ENCODE assay signal across 1 cellular context in the genomic region with DNA sequence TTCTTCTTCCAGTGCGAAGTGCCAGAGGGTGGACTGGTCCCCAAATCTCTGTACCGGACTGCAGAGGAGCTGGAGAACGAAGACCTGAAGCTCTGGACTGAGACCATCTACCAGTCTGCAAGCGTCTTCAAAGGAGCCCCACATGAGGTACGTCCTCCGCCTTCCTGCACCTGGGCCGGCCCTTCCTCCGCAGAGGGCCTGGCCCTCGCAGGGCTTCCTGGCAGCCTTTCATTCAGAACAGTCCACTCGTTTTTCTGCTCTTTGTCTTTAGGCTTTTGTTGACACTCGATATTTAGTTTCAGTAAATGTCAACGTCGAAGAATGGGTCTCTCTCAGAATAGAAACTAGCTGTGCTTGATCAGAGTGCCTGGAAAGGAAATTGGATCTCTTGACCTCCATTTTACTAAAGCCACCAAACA.
TF ChIP-seq lines count a peak whose summit lies in the region.

No MANE protein-coding gene starts in this region.

TF ChIP-seq in GM23338, 12 proteins besides CTCF, POLR2A, EP300 and RAD21 (continued from another document):
- TF ChIP-seq, protein P1, sequence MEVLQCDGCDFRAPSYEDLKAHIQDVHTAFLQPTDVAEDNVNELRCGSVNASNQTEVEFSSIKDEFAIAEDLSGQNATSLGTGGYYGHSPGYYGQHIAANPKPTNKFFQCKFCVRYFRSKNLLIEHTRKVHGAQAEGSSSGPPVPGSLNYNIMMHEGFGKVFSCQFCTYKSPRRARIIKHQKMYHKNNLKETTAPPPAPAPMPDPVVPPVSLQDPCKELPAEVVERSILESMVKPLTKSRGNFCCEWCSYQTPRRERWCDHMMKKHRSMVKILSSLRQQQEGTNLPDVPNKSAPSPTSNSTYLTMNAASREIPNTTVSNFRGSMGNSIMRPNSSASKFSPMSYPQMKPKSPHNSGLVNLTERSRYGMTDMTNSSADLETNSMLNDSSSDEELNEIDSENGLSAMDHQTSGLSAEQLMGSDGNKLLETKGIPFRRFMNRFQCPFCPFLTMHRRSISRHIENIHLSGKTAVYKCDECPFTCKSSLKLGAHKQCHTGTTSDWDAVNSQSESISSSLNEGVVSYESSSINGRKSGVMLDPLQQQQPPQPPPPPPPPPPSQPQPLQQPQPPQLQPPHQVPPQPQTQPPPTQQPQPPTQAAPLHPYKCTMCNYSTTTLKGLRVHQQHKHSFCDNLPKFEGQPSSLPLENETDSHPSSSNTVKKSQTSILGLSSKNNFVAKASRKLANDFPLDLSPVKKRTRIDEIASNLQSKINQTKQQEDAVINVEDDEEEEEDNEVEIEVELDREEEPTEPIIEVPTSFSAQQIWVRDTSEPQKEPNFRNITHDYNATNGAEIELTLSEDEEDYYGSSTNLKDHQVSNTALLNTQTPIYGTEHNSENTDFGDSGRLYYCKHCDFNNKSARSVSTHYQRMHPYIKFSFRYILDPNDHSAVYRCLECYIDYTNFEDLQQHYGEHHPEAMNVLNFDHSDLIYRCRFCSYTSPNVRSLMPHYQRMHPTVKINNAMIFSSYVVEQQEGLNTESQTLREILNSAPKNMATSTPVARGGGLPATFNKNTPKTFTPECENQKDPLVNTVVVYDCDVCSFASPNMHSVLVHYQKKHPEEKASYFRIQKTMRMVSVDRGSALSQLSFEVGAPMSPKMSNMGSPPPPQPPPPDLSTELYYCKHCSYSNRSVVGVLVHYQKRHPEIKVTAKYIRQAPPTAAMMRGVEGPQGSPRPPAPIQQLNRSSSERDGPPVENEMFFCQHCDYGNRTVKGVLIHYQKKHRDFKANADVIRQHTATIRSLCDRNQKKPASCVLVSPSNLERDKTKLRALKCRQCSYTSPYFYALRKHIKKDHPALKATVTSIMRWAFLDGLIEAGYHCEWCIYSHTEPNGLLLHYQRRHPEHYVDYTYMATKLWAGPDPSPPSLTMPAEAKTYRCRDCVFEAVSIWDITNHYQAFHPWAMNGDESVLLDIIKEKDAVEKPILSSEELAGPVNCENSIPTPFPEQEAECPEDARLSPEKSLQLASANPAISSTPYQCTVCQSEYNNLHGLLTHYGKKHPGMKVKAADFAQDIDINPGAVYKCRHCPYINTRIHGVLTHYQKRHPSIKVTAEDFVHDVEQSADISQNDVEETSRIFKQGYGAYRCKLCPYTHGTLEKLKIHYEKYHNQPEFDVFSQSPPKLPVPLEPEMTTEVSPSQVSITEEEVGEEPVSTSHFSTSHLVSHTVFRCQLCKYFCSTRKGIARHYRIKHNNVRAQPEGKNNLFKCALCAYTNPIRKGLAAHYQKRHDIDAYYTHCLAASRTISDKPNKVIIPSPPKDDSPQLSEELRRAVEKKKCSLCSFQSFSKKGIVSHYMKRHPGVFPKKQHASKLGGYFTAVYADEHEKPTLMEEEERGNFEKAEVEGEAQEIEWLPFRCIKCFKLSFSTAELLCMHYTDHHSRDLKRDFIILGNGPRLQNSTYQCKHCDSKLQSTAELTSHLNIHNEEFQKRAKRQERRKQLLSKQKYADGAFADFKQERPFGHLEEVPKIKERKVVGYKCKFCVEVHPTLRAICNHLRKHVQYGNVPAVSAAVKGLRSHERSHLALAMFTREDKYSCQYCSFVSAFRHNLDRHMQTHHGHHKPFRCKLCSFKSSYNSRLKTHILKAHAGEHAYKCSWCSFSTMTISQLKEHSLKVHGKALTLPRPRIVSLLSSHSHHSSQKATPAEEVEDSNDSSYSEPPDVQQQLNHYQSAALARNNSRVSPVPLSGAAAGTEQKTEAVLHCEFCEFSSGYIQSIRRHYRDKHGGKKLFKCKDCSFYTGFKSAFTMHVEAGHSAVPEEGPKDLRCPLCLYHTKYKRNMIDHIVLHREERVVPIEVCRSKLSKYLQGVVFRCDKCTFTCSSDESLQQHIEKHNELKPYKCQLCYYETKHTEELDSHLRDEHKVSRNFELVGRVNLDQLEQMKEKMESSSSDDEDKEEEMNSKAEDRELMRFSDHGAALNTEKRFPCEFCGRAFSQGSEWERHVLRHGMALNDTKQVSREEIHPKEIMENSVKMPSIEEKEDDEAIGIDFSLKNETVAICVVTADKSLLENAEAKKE (CRISPR knock-in tag; IDR thresholded peaks at IDR 0.05), result no peak
- no peak for TF ChIP-seq ZNF114 (CRISPR knock-in tag; IDR thresholded peaks at IDR 0.05)
- TF ChIP-seq POLR2AphosphoS5 (IDR thresholded peaks at IDR 0.05; ENCODE audit: low read depth), result no peak
- no peak for TF ChIP-seq NANOG (IDR thresholded peaks at IDR 0.05; ENCODE audit: borderline replicate concordance)
